In the genomic region with DNA sequence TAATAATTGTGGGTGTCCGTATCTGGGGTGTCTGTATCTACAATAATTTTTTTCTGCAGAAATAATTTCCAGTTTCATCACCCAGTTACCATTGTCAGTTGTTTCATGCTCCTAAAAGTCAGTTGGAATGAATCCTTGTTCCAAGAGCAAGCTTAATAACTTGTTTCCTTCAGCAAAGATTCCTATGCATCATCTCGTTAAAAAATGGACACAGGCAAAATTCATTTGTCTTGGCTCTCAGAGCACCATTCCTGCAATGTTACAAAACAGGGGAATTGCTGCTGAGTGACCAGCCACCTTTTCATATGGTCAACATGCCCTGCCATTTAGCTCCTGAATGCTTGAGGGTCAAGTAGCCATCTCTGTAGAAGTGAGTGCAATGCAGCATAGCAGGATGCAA, we compare ENCODE assay signal across 21 cellular contexts.
"Had no signal": no experiment of that assay in that cellular context is flagged by ENCODE, and none has a peak within 500 bp of the region (broad histone marks: within the 10 kb centered on the region; RNA-seq: fewer than 3 reads in every experiment).

No MANE protein-coding gene starts in this region.

- H3K4me2 ChIP-seq: smooth muscle cell had no signal

- ATAC-seq: foreskin keratinocyte; left cardiac atrium; naive thymus-derived CD4-positive, alpha-beta T cell; stimulated activated effector memory CD8-positive, alpha-beta T cell treated with anti-CD3 and anti-CD28 coated beads, Interleukin-12 subunit alpha, Interleukin-12 subunit beta, amount 100 ng/mL, for 72 hours; stimulated activated naive CD8-positive, alpha-beta T cell treated with anti-CD3 and anti-CD28 coated beads, Interleukin-15, Interleukin-2, amounts not matched to agents 100 U/mL and 50 U/mL, for 24 hours had no signal

- H3K27me3 Mint-ChIP-seq: naive thymus-derived CD4-positive, alpha-beta T cell had no signal

- H3K27me3 ChIP-seq: dorsolateral prefrontal cortex, foreskin keratinocyte, ovary, right atrium auricular region, tibial artery, upper lobe of left lung, uterus had no signal

- DNase-seq: cortex of kidney; effector CD8-positive, alpha-beta T cell; foreskin keratinocyte; left cardiac atrium; left ventricle myocardium inferior; mesenchymal stem cell; naive thymus-derived CD4-positive, alpha-beta T cell; nucleus accumbens; ovary; stimulated activated CD4-positive, alpha-beta T cell treated with anti-CD3 and anti-CD28 coated beads, Interleukin-4, amount 100 ng/mL, for 1 hour; stimulated activated CD8-positive, alpha-beta memory T cell treated with anti-CD3 and anti-CD28 coated beads, Interleukin-4, amount 100 ng/mL, for 48 hours; stimulated activated naive CD8-positive, alpha-beta T cell treated with anti-CD3 and anti-CD28 coated beads, Interleukin-15, Interleukin-2, amounts not matched to agents 100 U/mL and 50 U/mL, for 24 hours; tibial artery; upper lobe of left lung; uterus had no signal

- H3K36me3 ChIP-seq: left ventricle myocardium inferior, ovary, right atrium auricular region, tibial artery, upper lobe of left lung, uterus had no signal

- H3K9me3 ChIP-seq: left ventricle myocardium inferior, ovary, right atrium auricular region, tibial artery, upper lobe of left lung, uterus had no signal

- H3K4me3 Mint-ChIP-seq: neural crest cell; stimulated activated effector memory CD8-positive, alpha-beta T cell treated with anti-CD3 and anti-CD28 coated beads, Interleukin-12 subunit alpha, Interleukin-12 subunit beta, amount 100 ng/mL, for 72 hours had no signal

- H3K4me1 ChIP-seq: foreskin keratinocyte, left ventricle myocardium inferior, right atrium auricular region, tibial artery, upper lobe of left lung, uterus had no signal

- H3K9me3 Mint-ChIP-seq: stimulated activated effector memory CD8-positive, alpha-beta T cell treated with anti-CD3 and anti-CD28 coated beads, Interleukin-12 subunit alpha, Interleukin-12 subunit beta, amount 100 ng/mL, for 72 hours had no signal

- H3K4me1 Mint-ChIP-seq: naive thymus-derived CD4-positive, alpha-beta T cell; neural crest cell; stimulated activated effector memory CD8-positive, alpha-beta T cell treated with anti-CD3 and anti-CD28 coated beads, Interleukin-12 subunit alpha, Interleukin-12 subunit beta, amount 100 ng/mL, for 72 hours had no signal

- H3K27ac Mint-ChIP-seq: naive thymus-derived CD4-positive, alpha-beta T cell; stimulated activated effector memory CD8-positive, alpha-beta T cell treated with anti-CD3 and anti-CD28 coated beads, Interleukin-12 subunit alpha, Interleukin-12 subunit beta, amount 100 ng/mL, for 72 hours had no signal

- H3K4me3 ChIP-seq: dorsolateral prefrontal cortex, left ventricle myocardium inferior, lung, ovary, right atrium auricular region, smooth muscle cell, tibial artery, upper lobe of left lung, uterus had no signal

- H3K27ac ChIP-seq: dorsolateral prefrontal cortex, foreskin keratinocyte, left ventricle myocardium inferior, ovary, right atrium auricular region, tibial artery, upper lobe of left lung, uterus had no signal

- H3K36me3 Mint-ChIP-seq: naive thymus-derived CD4-positive, alpha-beta T cell; stimulated activated effector memory CD8-positive, alpha-beta T cell treated with anti-CD3 and anti-CD28 coated beads, Interleukin-12 subunit alpha, Interleukin-12 subunit beta, amount 100 ng/mL, for 72 hours had no signal
